ENCODE assay signal across 13 cellular contexts in genomic region chr16:492211-492875, GRCh38.
"Had no signal": no experiment of that assay in that cellular context is flagged by ENCODE, and none has a peak within 500 bp of the region (broad histone marks: within the 10 kb centered on the region; RNA-seq: fewer than 3 reads in every experiment).

No MANE protein-coding gene starts in this region.

- H3K4me3 Mint-ChIP-seq: activated CD4-positive, alpha-beta memory T cell treated with anti-CD3 and anti-CD28 coated beads, Interleukin-2, amount 10 ng/mL, durations not matched to agents 7 days and 5 days; activated naive CD8-positive, alpha-beta T cell; brain had no signal

- H3K9me3 Mint-ChIP-seq: activated CD4-positive, alpha-beta memory T cell treated with anti-CD3 and anti-CD28 coated beads, Interleukin-2, amount 10 ng/mL, durations not matched to agents 7 days and 5 days; brain had no signal

- H3K27ac Mint-ChIP-seq: activated CD4-positive, alpha-beta memory T cell treated with anti-CD3 and anti-CD28 coated beads, Interleukin-2, amount 10 ng/mL, durations not matched to agents 7 days and 5 days; activated naive CD8-positive, alpha-beta T cell had no signal

- H3K27ac ChIP-seq: esophagus squamous epithelium, left lung, neutrophil, suprapubic skin had no signal

- H3K27me3 ChIP-seq: esophagus squamous epithelium, left lung, neutrophil, suprapubic skin had no signal

- H3K4me1 ChIP-seq: esophagus squamous epithelium, left lung, suprapubic skin had no signal

- DNase-seq: activated CD4-positive, alpha-beta memory T cell treated with anti-CD3 and anti-CD28 coated beads, Interleukin-2, amount 10 ng/mL, durations not matched to agents 7 days and 5 days; activated gamma-delta T cell; activated T-cell treated with anti-CD3 and anti-CD28 coated beads, Interleukin-2, amount 50 U/mL, for 48 hours; dermis blood vessel endothelial cell; esophagus squamous epithelium; foreskin fibroblast; stimulated activated naive CD4-positive, alpha-beta T cell; T-helper 2 cell had no signal

- H3K27me3 Mint-ChIP-seq: activated CD4-positive, alpha-beta memory T cell treated with anti-CD3 and anti-CD28 coated beads, Interleukin-2, amount 10 ng/mL, durations not matched to agents 7 days and 5 days; activated naive CD8-positive, alpha-beta T cell; brain had no signal

- H3K4me1 Mint-ChIP-seq: brain had no signal

- ATAC-seq: left lung had no signal

- H3K4me3 ChIP-seq: esophagus squamous epithelium, left lung, suprapubic skin had no signal

- H3K9me3 ChIP-seq: esophagus squamous epithelium, left lung, neutrophil, suprapubic skin had no signal
